19 cellular contexts compared by ENCODE assay signal in the genomic region with DNA sequence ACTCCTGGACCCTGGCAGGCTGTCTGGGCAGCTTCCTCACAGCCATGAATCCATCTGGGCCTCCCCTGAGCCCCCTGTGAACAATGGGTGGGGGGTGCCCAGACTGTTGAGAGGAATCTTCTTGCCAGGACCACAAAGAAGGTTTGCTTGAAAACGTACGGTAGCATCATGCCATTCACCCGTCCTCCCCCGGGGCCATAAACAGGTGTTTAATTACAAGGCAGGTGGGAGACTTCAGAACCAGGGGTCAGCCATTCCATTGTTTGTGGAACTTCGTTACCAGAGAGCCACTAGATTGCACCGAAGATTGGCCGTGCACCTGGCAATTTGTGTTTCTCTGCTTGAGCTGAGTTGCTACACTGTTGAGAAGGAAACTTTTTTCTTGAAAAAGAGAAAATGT.
A peak's percentile ranks its signal among the peaks of the same experiment; 100 is the strongest.
DNase-seq lines count a peak whose midpoint lies in the region; ATAC-seq and TF ChIP-seq lines count a peak whose summit lies in the region.
"Had no signal": no experiment of that assay in that cellular context is flagged by ENCODE, and none has a peak within 500 bp of the region (broad histone marks: within the 10 kb centered on the region; RNA-seq: fewer than 3 reads in every experiment).

No MANE protein-coding gene starts in this region.

- H3K36me3 ChIP-seq in endodermal cell (ENCODE audit: control insufficient read depth, insufficient read depth, low read length): no peaks in the 10 kb centered on the region
- H3K36me3 ChIP-seq: heart left ventricle, SJSA1, upper lobe of left lung had no signal

- H3K27me3 ChIP-seq in endodermal cell (ENCODE audit: control insufficient read depth, insufficient read depth, low read length, poor library complexity, severe bottlenecking): no peaks in the 10 kb centered on the region
- H3K27me3 ChIP-seq: heart left ventricle, SJSA1, upper lobe of left lung had no signal

- H3K4me1 Mint-ChIP-seq in endodermal cell: peaks cover 10% of the 10 kb centered on the region

- H3K9me3 ChIP-seq in endodermal cell (ENCODE audit: control insufficient read depth, low read length): no peaks in the 10 kb centered on the region
- H3K9me3 ChIP-seq: SJSA1, upper lobe of left lung had no signal

- no peak overlapping the region for H3K27ac ChIP-seq in endodermal cell (ENCODE audit: low read depth, low read length)
- H3K27ac ChIP-seq: heart left ventricle, HL-60, SJSA1, skin epidermis, upper lobe of left lung had no signal

- H3K36me3 Mint-ChIP-seq in endodermal cell (ENCODE audit: low read depth): no peaks in the 10 kb centered on the region

- H3K27ac Mint-ChIP-seq in endodermal cell: peak overlapping the region; percentile 66
- H3K27ac Mint-ChIP-seq: T-helper 1 cell treated with Interleukin-12 subunit alpha and Interleukin-12 subunit beta and Interleukin-4 antibody, amounts not matched to agents 30 μg/mL and 1 μg/mL, for 36 hours had no signal

- peaks cover 4% of the 10 kb centered on the region for H3K4me1 ChIP-seq in endodermal cell (ENCODE audit: control insufficient read depth, insufficient read depth, low read length)
- H3K4me1 ChIP-seq: heart left ventricle, upper lobe of left lung had no signal

- no peak; the same call in 2 of the 3 replicates for ATAC-seq in SK-N-SH treated with all-trans-retinoic acid at 6 μM for 48 hours
- ATAC-seq: heart left ventricle, left colon had no signal

- DNase-seq in NCI-H345 (lab: John Stamatoyannopoulos, UW) (peak; percentile 4), NCI-H345 treated with DMSO at 0.1 percent for 48 hours (lab: John Stamatoyannopoulos, UW; ENCODE audit: unreplicated experiment) (no peak), NCI-H526 treated with DMSO at 0.1 percent for 48 hours (lab: John Stamatoyannopoulos, UW) (peak; percentile 10), endodermal cell (no peak), NCI-H1694 treated with DMSO at 0.1 percent for 48 hours (lab: John Stamatoyannopoulos, UW) (no peak), NCI-H510A treated with DMSO at 0.1 percent for 48 hours (lab: John Stamatoyannopoulos, UW) (no peak), ureter (ENCODE audit: low spot score) (no peak)
- DNase-seq: activated gamma-delta T cell; activated T-cell treated with anti-CD3 and anti-CD28 coated beads, Interleukin-2, amount 50 U/mL, for 1 hour; heart left ventricle; left colon; NCI-H446 treated with DMSO at 0.1 percent for 48 hours; occipital lobe; upper lobe of left lung had no signal

- no peaks in the 10 kb centered on the region for H3K9me3 Mint-ChIP-seq in endodermal cell
- H3K9me3 Mint-ChIP-seq: T-helper 1 cell treated with Interleukin-12 subunit alpha and Interleukin-12 subunit beta and Interleukin-4 antibody, amounts not matched to agents 30 μg/mL and 1 μg/mL, for 36 hours had no signal

- peaks cover 3% of the 10 kb centered on the region for H3K27me3 Mint-ChIP-seq in endodermal cell (ENCODE audit: insufficient read depth)

- 76 to 78% methylated on average over 6 to 7 of the region's 7 CpGs for WGBS in endodermal cell (ENCODE audit: insufficient coverage in 1 of 2, insufficient read length in 1 of 2), 2 experiments

- no peak overlapping the region for H3K4me3 ChIP-seq in endodermal cell (ENCODE audit: low read length)
- H3K4me3 ChIP-seq: heart left ventricle, SJSA1, skin epidermis, upper lobe of left lung had no signal

- TF ChIP-seq CTCF in endodermal cell (conservative IDR thresholded peaks at IDR 0.05): no peak

- no peak overlapping the region for H3K9ac ChIP-seq in endodermal cell (ENCODE audit: extremely low read depth, low read length, poor library complexity, severe bottlenecking)

- H3K4me3 Mint-ChIP-seq in endodermal cell: no peak overlapping the region
- H3K4me3 Mint-ChIP-seq: T-helper 1 cell treated with Interleukin-12 subunit alpha and Interleukin-12 subunit beta and Interleukin-4 antibody, amounts not matched to agents 30 μg/mL and 1 μg/mL, for 36 hours had no signal

TF ChIP-seq in SK-N-SH treated with all-trans-retinoic acid at 6 μM for 48 hours, 23 proteins besides CTCF, POLR2A, EP300 and RAD21 (continues in another document):
- no peak for TF ChIP-seq ZNF70 (CRISPR knock-in tag; IDR thresholded peaks at IDR 0.05)
- TF ChIP-seq, protein P1, sequence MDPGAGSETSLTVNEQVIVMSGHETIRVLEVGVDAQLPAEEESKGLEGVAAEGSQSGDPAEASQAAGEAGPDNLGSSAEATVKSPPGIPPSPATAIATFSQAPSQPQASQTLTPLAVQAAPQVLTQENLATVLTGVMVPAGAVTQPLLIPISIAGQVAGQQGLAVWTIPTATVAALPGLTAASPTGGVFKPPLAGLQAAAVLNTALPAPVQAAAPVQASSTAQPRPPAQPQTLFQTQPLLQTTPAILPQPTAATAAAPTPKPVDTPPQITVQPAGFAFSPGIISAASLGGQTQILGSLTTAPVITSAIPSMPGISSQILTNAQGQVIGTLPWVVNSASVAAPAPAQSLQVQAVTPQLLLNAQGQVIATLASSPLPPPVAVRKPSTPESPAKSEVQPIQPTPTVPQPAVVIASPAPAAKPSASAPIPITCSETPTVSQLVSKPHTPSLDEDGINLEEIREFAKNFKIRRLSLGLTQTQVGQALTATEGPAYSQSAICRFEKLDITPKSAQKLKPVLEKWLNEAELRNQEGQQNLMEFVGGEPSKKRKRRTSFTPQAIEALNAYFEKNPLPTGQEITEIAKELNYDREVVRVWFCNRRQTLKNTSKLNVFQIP (CRISPR knock-in tag; IDR thresholded peaks at IDR 0.05; ENCODE audit: borderline replicate concordance, low read depth): no peak
- no peak for TF ChIP-seq ZC3H10 (CRISPR knock-in tag; IDR thresholded peaks at IDR 0.05)
- no peak for TF ChIP-seq CSDC2 (CRISPR knock-in tag; IDR thresholded peaks at IDR 0.05)
- TF ChIP-seq ARNTL (CRISPR knock-in tag; IDR thresholded peaks at IDR 0.05; ENCODE audit: borderline replicate concordance, low read depth): no peak
- TF ChIP-seq OSR1 (CRISPR knock-in tag; IDR thresholded peaks at IDR 0.05): no peak
- TF ChIP-seq PPARA (CRISPR knock-in tag; IDR thresholded peaks at IDR 0.05; ENCODE audit: borderline replicate concordance): no peak
- TF ChIP-seq, protein P2, sequence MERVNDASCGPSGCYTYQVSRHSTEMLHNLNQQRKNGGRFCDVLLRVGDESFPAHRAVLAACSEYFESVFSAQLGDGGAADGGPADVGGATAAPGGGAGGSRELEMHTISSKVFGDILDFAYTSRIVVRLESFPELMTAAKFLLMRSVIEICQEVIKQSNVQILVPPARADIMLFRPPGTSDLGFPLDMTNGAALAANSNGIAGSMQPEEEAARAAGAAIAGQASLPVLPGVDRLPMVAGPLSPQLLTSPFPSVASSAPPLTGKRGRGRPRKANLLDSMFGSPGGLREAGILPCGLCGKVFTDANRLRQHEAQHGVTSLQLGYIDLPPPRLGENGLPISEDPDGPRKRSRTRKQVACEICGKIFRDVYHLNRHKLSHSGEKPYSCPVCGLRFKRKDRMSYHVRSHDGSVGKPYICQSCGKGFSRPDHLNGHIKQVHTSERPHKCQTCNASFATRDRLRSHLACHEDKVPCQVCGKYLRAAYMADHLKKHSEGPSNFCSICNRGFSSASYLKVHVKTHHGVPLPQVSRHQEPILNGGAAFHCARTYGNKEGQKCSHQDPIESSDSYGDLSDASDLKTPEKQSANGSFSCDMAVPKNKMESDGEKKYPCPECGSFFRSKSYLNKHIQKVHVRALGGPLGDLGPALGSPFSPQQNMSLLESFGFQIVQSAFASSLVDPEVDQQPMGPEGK (CRISPR knock-in tag; IDR thresholded peaks at IDR 0.05; ENCODE audit: borderline replicate concordance): no peak
- no peak for TF ChIP-seq SNAI2 (CRISPR knock-in tag; IDR thresholded peaks at IDR 0.05)
- no peak for TF ChIP-seq TCF4 (CRISPR knock-in tag; IDR thresholded peaks at IDR 0.05; ENCODE audit: borderline replicate concordance)
- no peak for TF ChIP-seq ZNF565 (CRISPR knock-in tag; conservative IDR thresholded peaks at IDR 0.05; ENCODE audit: low read depth)
- TF ChIP-seq ZFP30 (CRISPR knock-in tag; IDR thresholded peaks at IDR 0.05): no peak
- TF ChIP-seq ISL1 (CRISPR knock-in tag; IDR thresholded peaks at IDR 0.05): no peak
- TF ChIP-seq, protein P3, sequence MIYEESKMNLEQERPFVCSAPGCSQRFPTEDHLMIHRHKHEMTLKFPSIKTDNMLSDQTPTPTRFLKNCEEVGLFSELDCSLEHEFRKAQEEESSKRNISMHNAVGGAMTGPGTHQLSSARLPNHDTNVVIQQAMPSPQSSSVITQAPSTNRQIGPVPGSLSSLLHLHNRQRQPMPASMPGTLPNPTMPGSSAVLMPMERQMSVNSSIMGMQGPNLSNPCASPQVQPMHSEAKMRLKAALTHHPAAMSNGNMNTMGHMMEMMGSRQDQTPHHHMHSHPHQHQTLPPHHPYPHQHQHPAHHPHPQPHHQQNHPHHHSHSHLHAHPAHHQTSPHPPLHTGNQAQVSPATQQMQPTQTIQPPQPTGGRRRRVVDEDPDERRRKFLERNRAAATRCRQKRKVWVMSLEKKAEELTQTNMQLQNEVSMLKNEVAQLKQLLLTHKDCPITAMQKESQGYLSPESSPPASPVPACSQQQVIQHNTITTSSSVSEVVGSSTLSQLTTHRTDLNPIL (CRISPR knock-in tag; IDR thresholded peaks at IDR 0.05; ENCODE audit: low read depth): no peak
- no peak for TF ChIP-seq ESRRG (CRISPR knock-in tag; IDR thresholded peaks at IDR 0.05)
- TF ChIP-seq, protein P4, sequence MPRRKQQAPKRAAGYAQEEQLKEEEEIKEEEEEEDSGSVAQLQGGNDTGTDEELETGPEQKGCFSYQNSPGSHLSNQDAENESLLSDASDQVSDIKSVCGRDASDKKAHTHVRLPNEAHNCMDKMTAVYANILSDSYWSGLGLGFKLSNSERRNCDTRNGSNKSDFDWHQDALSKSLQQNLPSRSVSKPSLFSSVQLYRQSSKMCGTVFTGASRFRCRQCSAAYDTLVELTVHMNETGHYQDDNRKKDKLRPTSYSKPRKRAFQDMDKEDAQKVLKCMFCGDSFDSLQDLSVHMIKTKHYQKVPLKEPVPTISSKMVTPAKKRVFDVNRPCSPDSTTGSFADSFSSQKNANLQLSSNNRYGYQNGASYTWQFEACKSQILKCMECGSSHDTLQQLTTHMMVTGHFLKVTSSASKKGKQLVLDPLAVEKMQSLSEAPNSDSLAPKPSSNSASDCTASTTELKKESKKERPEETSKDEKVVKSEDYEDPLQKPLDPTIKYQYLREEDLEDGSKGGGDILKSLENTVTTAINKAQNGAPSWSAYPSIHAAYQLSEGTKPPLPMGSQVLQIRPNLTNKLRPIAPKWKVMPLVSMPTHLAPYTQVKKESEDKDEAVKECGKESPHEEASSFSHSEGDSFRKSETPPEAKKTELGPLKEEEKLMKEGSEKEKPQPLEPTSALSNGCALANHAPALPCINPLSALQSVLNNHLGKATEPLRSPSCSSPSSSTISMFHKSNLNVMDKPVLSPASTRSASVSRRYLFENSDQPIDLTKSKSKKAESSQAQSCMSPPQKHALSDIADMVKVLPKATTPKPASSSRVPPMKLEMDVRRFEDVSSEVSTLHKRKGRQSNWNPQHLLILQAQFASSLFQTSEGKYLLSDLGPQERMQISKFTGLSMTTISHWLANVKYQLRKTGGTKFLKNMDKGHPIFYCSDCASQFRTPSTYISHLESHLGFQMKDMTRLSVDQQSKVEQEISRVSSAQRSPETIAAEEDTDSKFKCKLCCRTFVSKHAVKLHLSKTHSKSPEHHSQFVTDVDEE (CRISPR knock-in tag; IDR thresholded peaks at IDR 0.05): no peak
- no peak for TF ChIP-seq BACH2 (CRISPR knock-in tag; IDR thresholded peaks at IDR 0.05; ENCODE audit: borderline replicate concordance)

Comparison
In these comparisons a context has a peak if more than half of its experiments do, and no peak if none do; other contexts are left out.
1. DNase-seq: peak in NCI-H345 (single experiment) and NCI-H526 treated with DMSO at 0.1 percent for 48 hours (single experiment); none in NCI-H345 treated with DMSO at 0.1 percent for 48 hours (single experiment), endodermal cell (single experiment), NCI-H1694 treated with DMSO at 0.1 percent for 48 hours (single experiment), NCI-H510A treated with DMSO at 0.1 percent for 48 hours (single experiment) and ureter (single experiment).